Comparison of ENCODE assay signal across 1 cellular context in the genomic region with DNA sequence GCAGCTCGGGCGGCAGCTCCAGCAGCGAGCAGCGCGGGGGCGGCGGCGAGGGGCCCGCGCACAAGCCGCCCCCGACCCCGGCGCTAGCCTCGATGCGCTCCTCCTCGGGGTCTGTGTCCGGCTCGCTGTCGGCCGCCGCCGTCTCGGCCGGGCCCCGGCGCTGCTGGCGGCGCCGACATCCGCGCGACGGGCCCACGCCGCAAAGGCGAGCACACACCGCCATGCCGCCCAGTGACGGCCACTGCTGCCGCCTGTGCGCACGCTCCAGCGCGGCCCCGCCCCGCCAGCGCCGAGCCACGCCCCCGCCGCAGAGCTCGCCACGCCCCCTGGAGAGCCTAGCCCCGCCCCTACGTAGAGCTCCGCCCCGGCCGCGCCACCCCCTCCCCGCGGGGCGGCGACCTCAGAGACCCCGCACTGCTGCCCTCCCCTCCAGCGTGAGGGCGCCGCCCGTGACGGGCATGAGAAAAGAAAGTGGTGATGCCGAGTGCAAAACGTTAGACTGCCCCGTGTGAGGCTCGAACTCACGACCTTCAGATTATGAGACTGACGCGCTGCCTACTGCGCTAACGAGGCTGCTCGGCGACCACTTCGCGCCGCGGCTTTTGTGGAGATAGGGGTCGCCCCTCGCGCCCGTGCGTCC.
A peak's percentile ranks its signal among the peaks of the same experiment; 100 is the strongest.
TF ChIP-seq lines count a peak whose summit lies in the region.

A gene with protein sequence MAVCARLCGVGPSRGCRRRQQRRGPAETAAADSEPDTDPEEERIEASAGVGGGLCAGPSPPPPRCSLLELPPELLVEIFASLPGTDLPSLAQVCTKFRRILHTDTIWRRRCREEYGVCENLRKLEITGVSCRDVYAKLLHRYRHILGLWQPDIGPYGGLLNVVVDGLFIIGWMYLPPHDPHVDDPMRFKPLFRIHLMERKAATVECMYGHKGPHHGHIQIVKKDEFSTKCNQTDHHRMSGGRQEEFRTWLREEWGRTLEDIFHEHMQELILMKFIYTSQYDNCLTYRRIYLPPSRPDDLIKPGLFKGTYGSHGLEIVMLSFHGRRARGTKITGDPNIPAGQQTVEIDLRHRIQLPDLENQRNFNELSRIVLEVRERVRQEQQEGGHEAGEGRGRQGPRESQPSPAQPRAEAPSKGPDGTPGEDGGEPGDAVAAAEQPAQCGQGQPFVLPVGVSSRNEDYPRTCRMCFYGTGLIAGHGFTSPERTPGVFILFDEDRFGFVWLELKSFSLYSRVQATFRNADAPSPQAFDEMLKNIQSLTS (minus strand): TSS at position 255 of the 640 bp plus-strand sequence. CDS start 32 bp downstream, at position 223.

TF ChIP-seq in HEK293, 187 proteins besides CTCF, POLR2A, EP300 and RAD21 (continued from another document and continues in another):
- TF ChIP-seq, protein P1, sequence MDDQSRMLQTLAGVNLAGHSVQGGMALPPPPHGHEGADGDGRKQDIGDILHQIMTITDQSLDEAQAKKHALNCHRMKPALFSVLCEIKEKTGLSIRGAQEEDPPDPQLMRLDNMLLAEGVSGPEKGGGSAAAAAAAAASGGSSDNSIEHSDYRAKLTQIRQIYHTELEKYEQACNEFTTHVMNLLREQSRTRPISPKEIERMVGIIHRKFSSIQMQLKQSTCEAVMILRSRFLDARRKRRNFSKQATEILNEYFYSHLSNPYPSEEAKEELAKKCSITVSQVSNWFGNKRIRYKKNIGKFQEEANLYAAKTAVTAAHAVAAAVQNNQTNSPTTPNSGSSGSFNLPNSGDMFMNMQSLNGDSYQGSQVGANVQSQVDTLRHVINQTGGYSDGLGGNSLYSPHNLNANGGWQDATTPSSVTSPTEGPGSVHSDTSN (CRISPR knock-in tag; IDR thresholded peaks at IDR 0.05): 0 out of 2 replicates have a peak, but pooled peaks have one; percentile 49
- TF ChIP-seq ZNF660 (tag by site-specific recombination; IDR thresholded peaks at IDR 0.05) (peak; percentile 66), ZNF664 (tag by site-specific recombination; IDR thresholded peaks at IDR 0.05) (peak; percentile 82), ZSCAN30 (tag by site-specific recombination; IDR thresholded peaks at IDR 0.05) (peak; percentile 67; the same call in 1 of the 2 replicates), ZNF792 (tag by site-specific recombination; IDR thresholded peaks at IDR 0.05) (peak; percentile 37; the same call in 1 of the 2 replicates), ZNF184 (tag by site-specific recombination; IDR thresholded peaks at IDR 0.05) (peak; percentile 36; the same call in 1 of the 2 replicates), ZNF266 (tag by site-specific recombination; IDR thresholded peaks at IDR 0.05; ENCODE audit: low read depth) (no peak), ZNF391 (tag by site-specific recombination; IDR thresholded peaks at IDR 0.05; ENCODE audit: borderline replicate concordance, low read depth) (peak; percentile 88; the same call in 1 of the 2 replicates), ZNF658 (tag by site-specific recombination; IDR thresholded peaks at IDR 0.05) (no peak), ZNF169 (tag by site-specific recombination; IDR thresholded peaks at IDR 0.05) (peak; percentile 75; the same call in 1 of the 2 replicates), ZFHX2 (tag by site-specific recombination; conservative IDR thresholded peaks at IDR 0.05) (no peak; the same call in 1 of the 2 replicates), KLF7 (tag by site-specific recombination; IDR thresholded peaks at IDR 0.05; ENCODE audit: borderline replicate concordance) (peak; percentile 70), ZNF501 (tag by site-specific recombination; IDR thresholded peaks at IDR 0.05) (peak; percentile 77; the same call in 1 of the 2 replicates), ZBTB21 (tag by site-specific recombination; IDR thresholded peaks at IDR 0.05) (peak; percentile 82), ZNF585B (tag by site-specific recombination; IDR thresholded peaks at IDR 0.05) (peak; percentile 21; the same call in 1 of the 2 replicates), BCL11A (tag by site-specific recombination; IDR thresholded peaks at IDR 0.05; ENCODE audit: low read depth) (peak; percentile 63; the same call in 1 of the 2 replicates), ZSCAN23 (tag by site-specific recombination; IDR thresholded peaks at IDR 0.05) (peak; percentile 92), ZNF138 (tag by site-specific recombination; IDR thresholded peaks at IDR 0.05; ENCODE audit: borderline replicate concordance) (0 out of 2 replicates have a peak, but pooled peaks have one; percentile 16), ZNF777 (tag by site-specific recombination; IDR thresholded peaks at IDR 0.05; ENCODE audit: borderline replicate concordance) (no peak), ZNF76 (tag by site-specific recombination; IDR thresholded peaks at IDR 0.05; ENCODE audit: borderline replicate concordance, low read depth) (peak; percentile 69), REPIN1 (tag by site-specific recombination; IDR thresholded peaks at IDR 0.05; ENCODE audit: low read depth) (peak; percentile 94), ZNF610 (tag by site-specific recombination; IDR thresholded peaks at IDR 0.05; ENCODE audit: borderline replicate concordance) (peak; percentile 80), ZNF24 (tag by site-specific recombination; IDR thresholded peaks at IDR 0.05) (peak; percentile 84), GLIS2 (tag by site-specific recombination; IDR thresholded peaks at IDR 0.05) (peak; percentile 24), ZNF48 (tag by site-specific recombination; IDR thresholded peaks at IDR 0.05) (no peak), ZNF146 (tag by site-specific recombination; IDR thresholded peaks at IDR 0.05) (0 out of 2 replicates have a peak, but pooled peaks have one; percentile 26), ZNF596 (tag by site-specific recombination; IDR thresholded peaks at IDR 0.05) (no peak), ZNF157 (tag by site-specific recombination; IDR thresholded peaks at IDR 0.05) (0 out of 2 replicates have a peak, but pooled peaks have one; percentile 32), KLF9 (tag by site-specific recombination; IDR thresholded peaks at IDR 0.05; ENCODE audit: low read depth) (peak; percentile 91), ZNF211 (tag by site-specific recombination; IDR thresholded peaks at IDR 0.05; ENCODE audit: low read depth) (no peak), SP7 (tag by site-specific recombination; IDR thresholded peaks at IDR 0.05) (peak; percentile 93)
- TF ChIP-seq, protein P2, sequence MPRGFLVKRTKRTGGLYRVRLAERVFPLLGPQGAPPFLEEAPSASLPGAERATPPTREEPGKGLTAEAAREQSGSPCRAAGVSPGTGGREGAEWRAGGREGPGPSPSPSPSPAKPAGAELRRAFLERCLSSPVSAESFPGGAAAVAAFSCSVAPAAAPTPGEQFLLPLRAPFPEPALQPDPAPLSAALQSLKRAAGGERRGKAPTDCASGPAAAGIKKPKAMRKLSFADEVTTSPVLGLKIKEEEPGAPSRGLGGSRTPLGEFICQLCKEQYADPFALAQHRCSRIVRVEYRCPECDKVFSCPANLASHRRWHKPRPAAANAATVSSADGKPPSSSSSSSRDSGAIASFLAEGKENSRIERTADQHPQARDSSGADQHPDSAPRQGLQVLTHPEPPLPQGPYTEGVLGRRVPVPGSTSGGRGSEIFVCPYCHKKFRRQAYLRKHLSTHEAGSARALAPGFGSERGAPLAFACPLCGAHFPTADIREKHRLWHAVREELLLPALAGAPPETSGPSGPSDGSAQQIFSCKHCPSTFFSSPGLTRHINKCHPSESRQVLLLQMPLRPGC (tag by site-specific recombination; IDR thresholded peaks at IDR 0.05): peak; percentile 57; the same call in 1 of the 2 replicates
- TF ChIP-seq, protein P3, sequence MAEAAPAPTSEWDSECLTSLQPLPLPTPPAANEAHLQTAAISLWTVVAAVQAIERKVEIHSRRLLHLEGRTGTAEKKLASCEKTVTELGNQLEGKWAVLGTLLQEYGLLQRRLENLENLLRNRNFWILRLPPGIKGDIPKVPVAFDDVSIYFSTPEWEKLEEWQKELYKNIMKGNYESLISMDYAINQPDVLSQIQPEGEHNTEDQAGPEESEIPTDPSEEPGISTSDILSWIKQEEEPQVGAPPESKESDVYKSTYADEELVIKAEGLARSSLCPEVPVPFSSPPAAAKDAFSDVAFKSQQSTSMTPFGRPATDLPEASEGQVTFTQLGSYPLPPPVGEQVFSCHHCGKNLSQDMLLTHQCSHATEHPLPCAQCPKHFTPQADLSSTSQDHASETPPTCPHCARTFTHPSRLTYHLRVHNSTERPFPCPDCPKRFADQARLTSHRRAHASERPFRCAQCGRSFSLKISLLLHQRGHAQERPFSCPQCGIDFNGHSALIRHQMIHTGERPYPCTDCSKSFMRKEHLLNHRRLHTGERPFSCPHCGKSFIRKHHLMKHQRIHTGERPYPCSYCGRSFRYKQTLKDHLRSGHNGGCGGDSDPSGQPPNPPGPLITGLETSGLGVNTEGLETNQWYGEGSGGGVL (tag by site-specific recombination; IDR thresholded peaks at IDR 0.05): peak; percentile 71
- TF ChIP-seq, protein P4, sequence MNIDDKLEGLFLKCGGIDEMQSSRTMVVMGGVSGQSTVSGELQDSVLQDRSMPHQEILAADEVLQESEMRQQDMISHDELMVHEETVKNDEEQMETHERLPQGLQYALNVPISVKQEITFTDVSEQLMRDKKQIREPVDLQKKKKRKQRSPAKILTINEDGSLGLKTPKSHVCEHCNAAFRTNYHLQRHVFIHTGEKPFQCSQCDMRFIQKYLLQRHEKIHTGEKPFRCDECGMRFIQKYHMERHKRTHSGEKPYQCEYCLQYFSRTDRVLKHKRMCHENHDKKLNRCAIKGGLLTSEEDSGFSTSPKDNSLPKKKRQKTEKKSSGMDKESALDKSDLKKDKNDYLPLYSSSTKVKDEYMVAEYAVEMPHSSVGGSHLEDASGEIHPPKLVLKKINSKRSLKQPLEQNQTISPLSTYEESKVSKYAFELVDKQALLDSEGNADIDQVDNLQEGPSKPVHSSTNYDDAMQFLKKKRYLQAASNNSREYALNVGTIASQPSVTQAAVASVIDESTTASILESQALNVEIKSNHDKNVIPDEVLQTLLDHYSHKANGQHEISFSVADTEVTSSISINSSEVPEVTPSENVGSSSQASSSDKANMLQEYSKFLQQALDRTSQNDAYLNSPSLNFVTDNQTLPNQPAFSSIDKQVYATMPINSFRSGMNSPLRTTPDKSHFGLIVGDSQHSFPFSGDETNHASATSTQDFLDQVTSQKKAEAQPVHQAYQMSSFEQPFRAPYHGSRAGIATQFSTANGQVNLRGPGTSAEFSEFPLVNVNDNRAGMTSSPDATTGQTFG (tag by site-specific recombination; IDR thresholded peaks at IDR 0.05; ENCODE audit: borderline replicate concordance): peak; percentile 90; the same call in 1 of the 2 replicates
- TF ChIP-seq, protein P5, sequence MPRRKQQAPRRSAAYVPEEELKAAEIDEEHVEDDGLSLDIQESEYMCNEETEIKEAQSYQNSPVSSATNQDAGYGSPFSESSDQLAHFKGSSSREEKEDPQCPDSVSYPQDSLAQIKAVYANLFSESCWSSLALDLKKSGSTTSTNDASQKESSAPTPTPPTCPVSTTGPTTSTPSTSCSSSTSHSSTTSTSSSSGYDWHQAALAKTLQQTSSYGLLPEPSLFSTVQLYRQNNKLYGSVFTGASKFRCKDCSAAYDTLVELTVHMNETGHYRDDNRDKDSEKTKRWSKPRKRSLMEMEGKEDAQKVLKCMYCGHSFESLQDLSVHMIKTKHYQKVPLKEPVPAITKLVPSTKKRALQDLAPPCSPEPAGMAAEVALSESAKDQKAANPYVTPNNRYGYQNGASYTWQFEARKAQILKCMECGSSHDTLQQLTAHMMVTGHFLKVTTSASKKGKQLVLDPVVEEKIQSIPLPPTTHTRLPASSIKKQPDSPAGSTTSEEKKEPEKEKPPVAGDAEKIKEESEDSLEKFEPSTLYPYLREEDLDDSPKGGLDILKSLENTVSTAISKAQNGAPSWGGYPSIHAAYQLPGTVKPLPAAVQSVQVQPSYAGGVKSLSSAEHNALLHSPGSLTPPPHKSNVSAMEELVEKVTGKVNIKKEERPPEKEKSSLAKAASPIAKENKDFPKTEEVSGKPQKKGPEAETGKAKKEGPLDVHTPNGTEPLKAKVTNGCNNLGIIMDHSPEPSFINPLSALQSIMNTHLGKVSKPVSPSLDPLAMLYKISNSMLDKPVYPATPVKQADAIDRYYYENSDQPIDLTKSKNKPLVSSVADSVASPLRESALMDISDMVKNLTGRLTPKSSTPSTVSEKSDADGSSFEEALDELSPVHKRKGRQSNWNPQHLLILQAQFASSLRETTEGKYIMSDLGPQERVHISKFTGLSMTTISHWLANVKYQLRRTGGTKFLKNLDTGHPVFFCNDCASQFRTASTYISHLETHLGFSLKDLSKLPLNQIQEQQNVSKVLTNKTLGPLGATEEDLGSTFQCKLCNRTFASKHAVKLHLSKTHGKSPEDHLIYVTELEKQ (tag by site-specific recombination; IDR thresholded peaks at IDR 0.05; ENCODE audit: borderline replicate concordance): peak; percentile 61; the same call in 1 of the 2 replicates
- TF ChIP-seq, protein P6, sequence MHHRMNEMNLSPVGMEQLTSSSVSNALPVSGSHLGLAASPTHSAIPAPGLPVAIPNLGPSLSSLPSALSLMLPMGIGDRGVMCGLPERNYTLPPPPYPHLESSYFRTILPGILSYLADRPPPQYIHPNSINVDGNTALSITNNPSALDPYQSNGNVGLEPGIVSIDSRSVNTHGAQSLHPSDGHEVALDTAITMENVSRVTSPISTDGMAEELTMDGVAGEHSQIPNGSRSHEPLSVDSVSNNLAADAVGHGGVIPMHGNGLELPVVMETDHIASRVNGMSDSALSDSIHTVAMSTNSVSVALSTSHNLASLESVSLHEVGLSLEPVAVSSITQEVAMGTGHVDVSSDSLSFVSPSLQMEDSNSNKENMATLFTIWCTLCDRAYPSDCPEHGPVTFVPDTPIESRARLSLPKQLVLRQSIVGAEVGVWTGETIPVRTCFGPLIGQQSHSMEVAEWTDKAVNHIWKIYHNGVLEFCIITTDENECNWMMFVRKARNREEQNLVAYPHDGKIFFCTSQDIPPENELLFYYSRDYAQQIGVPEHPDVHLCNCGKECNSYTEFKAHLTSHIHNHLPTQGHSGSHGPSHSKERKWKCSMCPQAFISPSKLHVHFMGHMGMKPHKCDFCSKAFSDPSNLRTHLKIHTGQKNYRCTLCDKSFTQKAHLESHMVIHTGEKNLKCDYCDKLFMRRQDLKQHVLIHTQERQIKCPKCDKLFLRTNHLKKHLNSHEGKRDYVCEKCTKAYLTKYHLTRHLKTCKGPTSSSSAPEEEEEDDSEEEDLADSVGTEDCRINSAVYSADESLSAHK (tag by site-specific recombination; IDR thresholded peaks at IDR 0.05): peak; percentile 76
- TF ChIP-seq, protein P7, sequence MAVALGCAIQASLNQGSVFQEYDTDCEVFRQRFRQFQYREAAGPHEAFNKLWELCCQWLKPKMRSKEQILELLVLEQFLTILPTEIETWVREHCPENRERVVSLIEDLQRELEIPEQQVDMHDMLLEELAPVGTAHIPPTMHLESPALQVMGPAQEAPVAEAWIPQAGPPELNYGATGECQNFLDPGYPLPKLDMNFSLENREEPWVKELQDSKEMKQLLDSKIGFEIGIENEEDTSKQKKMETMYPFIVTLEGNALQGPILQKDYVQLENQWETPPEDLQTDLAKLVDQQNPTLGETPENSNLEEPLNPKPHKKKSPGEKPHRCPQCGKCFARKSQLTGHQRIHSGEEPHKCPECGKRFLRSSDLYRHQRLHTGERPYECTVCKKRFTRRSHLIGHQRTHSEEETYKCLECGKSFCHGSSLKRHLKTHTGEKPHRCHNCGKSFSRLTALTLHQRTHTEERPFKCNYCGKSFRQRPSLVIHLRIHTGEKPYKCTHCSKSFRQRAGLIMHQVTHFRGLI (tag by site-specific recombination; IDR thresholded peaks at IDR 0.05): peak; percentile 58
- TF ChIP-seq, protein P8, sequence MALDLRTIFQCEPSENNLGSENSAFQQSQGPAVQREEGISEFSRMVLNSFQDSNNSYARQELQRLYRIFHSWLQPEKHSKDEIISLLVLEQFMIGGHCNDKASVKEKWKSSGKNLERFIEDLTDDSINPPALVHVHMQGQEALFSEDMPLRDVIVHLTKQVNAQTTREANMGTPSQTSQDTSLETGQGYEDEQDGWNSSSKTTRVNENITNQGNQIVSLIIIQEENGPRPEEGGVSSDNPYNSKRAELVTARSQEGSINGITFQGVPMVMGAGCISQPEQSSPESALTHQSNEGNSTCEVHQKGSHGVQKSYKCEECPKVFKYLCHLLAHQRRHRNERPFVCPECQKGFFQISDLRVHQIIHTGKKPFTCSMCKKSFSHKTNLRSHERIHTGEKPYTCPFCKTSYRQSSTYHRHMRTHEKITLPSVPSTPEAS (tag by site-specific recombination; IDR thresholded peaks at IDR 0.05): 0 out of 2 replicates have a peak, but pooled peaks have one; percentile 55
